Comparison of ENCODE assay signal across 8 cellular contexts in genomic region chr3:11288786-11289637, GRCh38. TPM values are rescaled to one million over a fixed set of nuclear protein-coding genes. Genes with fewer than 3 reads are reported as not detected.
A peak's percentile ranks its signal among the peaks of the same experiment; 100 is the strongest.
DNase-seq lines count a peak whose midpoint lies in the region; ATAC-seq and TF ChIP-seq lines count a peak whose summit lies in the region.

No MANE protein-coding gene starts in this region.

- peak; percentile 52 for ATAC-seq in CD8-positive, alpha-beta T cell
- peak; percentile 64 for ATAC-seq in GM21360 (IDR thresholded peaks at IDR 0.05; ENCODE audit: unreplicated experiment)
- peak; percentile 45 for ATAC-seq in HG03575 (IDR thresholded peaks at IDR 0.05; ENCODE audit: extremely low read depth, insufficient number of reproducible peaks, low FRiP score, unreplicated experiment)
- peak; percentile 82 for ATAC-seq in activated B cell treated with CpG ODN at 0.5 μM for 24 hours (ENCODE audit: low read depth)
- peak; percentile 80 for ATAC-seq in Right ventricle myocardium superior (ENCODE audit: poor library complexity)
- peak; percentile 67 for ATAC-seq in stimulated activated effector memory CD8-positive, alpha-beta T cell treated with anti-CD3 and anti-CD28 coated beads, Interleukin-12 subunit alpha, Interleukin-12 subunit beta, amount 100 ng/mL, for 72 hours

- H3K27ac Mint-ChIP-seq in CD8-positive, alpha-beta T cell, result peak overlapping the region; percentile 80
- H3K27ac Mint-ChIP-seq in activated B cell treated with CpG ODN at 0.5 μM for 24 hours, result peak overlapping the region; percentile 99
- H3K27ac Mint-ChIP-seq in stimulated activated effector memory CD8-positive, alpha-beta T cell treated with anti-CD3 and anti-CD28 coated beads, Interleukin-12 subunit alpha, Interleukin-12 subunit beta, amount 100 ng/mL, for 72 hours, result peak overlapping the region; percentile 93

- H3K27ac ChIP-seq in CD8-positive, alpha-beta T cell (ENCODE audit: low read depth, low read length), result peak overlapping the region; percentile 11

- H3K36me3 Mint-ChIP-seq in CD8-positive, alpha-beta T cell, result peaks cover 11% of the 10 kb centered on the region
- H3K36me3 Mint-ChIP-seq in activated B cell treated with CpG ODN at 0.5 μM for 24 hours (ENCODE audit: low read depth), result peaks cover 20% of the 10 kb centered on the region
- peaks cover 37% of the 10 kb centered on the region for H3K36me3 Mint-ChIP-seq in stimulated activated effector memory CD8-positive, alpha-beta T cell treated with anti-CD3 and anti-CD28 coated beads, Interleukin-12 subunit alpha, Interleukin-12 subunit beta, amount 100 ng/mL, for 72 hours

- H3K9me3 ChIP-seq in CD8-positive, alpha-beta T cell (ENCODE audit: low read length), result no peaks in the 10 kb centered on the region

- CTCF ChIA-PET in CD8-positive, alpha-beta T cell (lab: Charles Lee), result interaction anchor here (0.6 to 1.3 kb wide), 5 partner anchors 12 to 46 kb away, joined by 3 to 7 read pairs (median 3); partner anchors contain the start of gene ATG7
- CTCF ChIA-PET in activated B cell treated with CpG ODN at 0.5 μM for 24 hours (lab: Charles Lee), result interaction anchor here (0.6 to 2.4 kb wide), 5 partner anchors 10 to 53 kb away, joined by 3 to 21 read pairs (median 4); partner anchors contain the start of gene ATG7

- H3K4me3 Mint-ChIP-seq in CD8-positive, alpha-beta T cell, result peak overlapping the region; percentile 16
- peak overlapping the region; percentile 81 for H3K4me3 Mint-ChIP-seq in activated B cell treated with CpG ODN at 0.5 μM for 24 hours
- peak overlapping the region; percentile 42 for H3K4me3 Mint-ChIP-seq in stimulated activated effector memory CD8-positive, alpha-beta T cell treated with anti-CD3 and anti-CD28 coated beads, Interleukin-12 subunit alpha, Interleukin-12 subunit beta, amount 100 ng/mL, for 72 hours

- peak in 1 of 7 experiments; percentile 15 for DNase-seq in CD8-positive, alpha-beta T cell
- DNase-seq in activated B cell treated with CpG ODN at 0.5 μM for 24 hours (no peak), Right ventricle myocardium superior (no peak), cerebellar nuclear complex (lab: John Stamatoyannopoulos, UW) (no peak)
- no peak for DNase-seq in stimulated activated effector memory CD8-positive, alpha-beta T cell treated with anti-CD3 and anti-CD28 coated beads, Interleukin-12 subunit alpha, Interleukin-12 subunit beta, amount 100 ng/mL, for 72 hours (ENCODE audit: low spot score in 2 of 2)
- no peak for DNase-seq in activated CD8-positive, alpha-beta memory T cell treated with anti-CD3 and anti-CD28 coated beads, Interleukin-2, amount 50 U/mL, for 48 hours

- intact Hi-C loops in CD8-positive, alpha-beta T cell (cut with DNase I, micrococcal nuclease), result no loop called here
- intact Hi-C loops in activated B cell treated with CpG ODN at 0.5 μM for 24 hours (cut with micrococcal nuclease) (loop anchor here (1.0 to 5.0 kb wide), 6 partner anchors 16 to 354 kb away; partner anchors contain the start of genes ATG7 and VGLL4), Right ventricle myocardium superior (cut with DNase I) (no loop called here)

- peaks cover 43% of the 10 kb centered on the region for H3K4me1 ChIP-seq in CD8-positive, alpha-beta T cell (ENCODE audit: insufficient read depth, low read length)

- TF ChIP-seq CTCF in CD8-positive, alpha-beta T cell (IDR thresholded peaks at IDR 0.05), result no peak
- TF ChIP-seq CTCF in activated B cell treated with CpG ODN at 0.5 μM for 24 hours (IDR thresholded peaks at IDR 0.05), result no peak

- H3K4me3 ChIP-seq in CD8-positive, alpha-beta T cell (ENCODE audit: low read depth, low read length), result no peak overlapping the region

- H3K27me3 Mint-ChIP-seq in CD8-positive, alpha-beta T cell (ENCODE audit: low read depth), result no peaks in the 10 kb centered on the region
- no peaks in the 10 kb centered on the region for H3K27me3 Mint-ChIP-seq in activated B cell treated with CpG ODN at 0.5 μM for 24 hours

- POLR2A ChIA-PET in CD8-positive, alpha-beta T cell (lab: Charles Lee), result interaction anchor here (2.8 kb wide), 1 partner anchor 16 kb away, joined by 12 read pairs; the partner anchor contains the start of gene ATG7
- POLR2A ChIA-PET in activated B cell treated with CpG ODN at 0.5 μM for 24 hours (lab: Charles Lee), result interaction anchor here (1.0 to 12.2 kb wide), 9 partner anchors 10 to 1640 kb away, joined by 3 to 237 read pairs (median 4); partner anchors contain the start of genes ATG7, MTMR14, TAMM41 and VGLL4

- no peaks in the 10 kb centered on the region for H3K9me3 Mint-ChIP-seq in CD8-positive, alpha-beta T cell
- H3K9me3 Mint-ChIP-seq in activated B cell treated with CpG ODN at 0.5 μM for 24 hours, result no peaks in the 10 kb centered on the region
- no peaks in the 10 kb centered on the region for H3K9me3 Mint-ChIP-seq in stimulated activated effector memory CD8-positive, alpha-beta T cell treated with anti-CD3 and anti-CD28 coated beads, Interleukin-12 subunit alpha, Interleukin-12 subunit beta, amount 100 ng/mL, for 72 hours

- H3K27me3 ChIP-seq in CD8-positive, alpha-beta T cell (ENCODE audit: insufficient read depth, low read length), result no peaks in the 10 kb centered on the region

- H3K36me3 ChIP-seq in CD8-positive, alpha-beta T cell (ENCODE audit: insufficient read depth, low read length), result no peaks in the 10 kb centered on the region

- peaks cover 59% of the 10 kb centered on the region for H3K4me1 Mint-ChIP-seq in CD8-positive, alpha-beta T cell (ENCODE audit: low read depth)
- H3K4me1 Mint-ChIP-seq in activated B cell treated with CpG ODN at 0.5 μM for 24 hours, result peaks cover 57% of the 10 kb centered on the region
- peaks cover 59% of the 10 kb centered on the region for H3K4me1 Mint-ChIP-seq in stimulated activated effector memory CD8-positive, alpha-beta T cell treated with anti-CD3 and anti-CD28 coated beads, Interleukin-12 subunit alpha, Interleukin-12 subunit beta, amount 100 ng/mL, for 72 hours

RNA-seq across cellular contexts. Expression of gene ATG7, which starts 16.8 kb away (rescaled TPM):
- 10 to 100 TPM; 21.3 to 23.8 TPM for total RNA-seq in CD8-positive, alpha-beta T cell
- total RNA-seq in activated B cell treated with CpG ODN at 0.5 μM for 24 hours (49.0 and 51.7 TPM in 2 replicates), Right ventricle myocardium superior (15.6 TPM)

Comparison
In these comparisons a context has a peak if more than half of its experiments do, and no peak if none do; other contexts are left out.
1. H3K4me3 Mint-ChIP-seq: peak in every context shown above with its lines; median percentile 81 in activated B cell treated with CpG ODN at 0.5 μM for 24 hours; 42 in stimulated activated effector memory CD8-positive, alpha-beta T cell treated with anti-CD3 and anti-CD28 coated beads, Interleukin-12 subunit alpha, Interleukin-12 subunit beta, amount 100 ng/mL, for 72 hours; 16 in CD8-positive, alpha-beta T cell.